Comparison of ENCODE assay signal across 13 cellular contexts in the genomic region with DNA sequence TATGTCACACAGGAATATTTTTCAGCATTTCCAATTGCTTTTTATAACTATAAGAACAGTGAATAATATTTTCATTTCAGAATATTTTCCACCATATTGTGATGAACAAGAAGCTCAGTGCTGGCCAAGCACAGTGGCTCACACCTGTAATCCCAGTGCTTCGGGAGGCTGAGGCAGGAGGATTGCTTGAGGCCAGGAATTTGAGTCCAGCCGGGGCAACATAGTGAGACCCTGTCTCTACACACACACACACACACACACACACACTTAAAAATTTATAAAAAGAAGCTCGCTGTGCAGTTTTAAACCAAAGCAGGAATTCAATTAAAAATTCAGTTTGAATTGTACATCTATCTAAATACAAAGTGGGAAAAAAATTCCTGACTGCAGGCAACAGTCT. TPM values are rescaled to one million over a fixed set of nuclear protein-coding genes. Genes with fewer than 3 reads are reported as not detected.
"Had no signal": no experiment of that assay in that cellular context is flagged by ENCODE, and none has a peak within 500 bp of the region (broad histone marks: within the 10 kb centered on the region; RNA-seq: fewer than 3 reads in every experiment).

No MANE protein-coding gene starts in this region.

- DNase-seq: activated CD4-positive, alpha-beta T cell treated with anti-CD3 and anti-CD28 coated beads for 36 hours; activated CD8-positive, alpha-beta T cell treated with anti-CD3 and anti-CD28 coated beads, Interleukin-2, amount 10 ng/mL, durations not matched to agents 7 days and 5 days; activated effector memory CD4-positive, alpha-beta T cell treated with Interleukin-2 at 50 U/mL for 16 hours; heart left ventricle; left ventricle myocardium superior; transverse colon had no signal

- H3K4me3 ChIP-seq: ascending aorta, heart left ventricle, right atrium auricular region, skin epidermis, transverse colon had no signal

- H3K27me3 ChIP-seq: ascending aorta, right atrium auricular region had no signal

- H3K4me3 Mint-ChIP-seq: activated CD4-positive, alpha-beta T cell treated with anti-CD3 and anti-CD28 coated beads for 36 hours had no signal

- H3K27ac ChIP-seq: neutrophil, right atrium auricular region, VCaP had no signal

- ATAC-seq: activated CD4-positive, alpha-beta T cell treated with anti-CD3 and anti-CD28 coated beads for 36 hours; activated CD8-positive, alpha-beta T cell treated with anti-CD3 and anti-CD28 coated beads, Interleukin-2, amount 10 ng/mL, durations not matched to agents 7 days and 5 days; heart left ventricle; left ventricle myocardium superior had no signal

- H3K9me3 ChIP-seq: ascending aorta, heart left ventricle, neutrophil, right atrium auricular region, transverse colon had no signal

- FAIRE-seq: frontal cortex had no signal

- H3K36me3 ChIP-seq: ascending aorta, heart left ventricle, neutrophil, right atrium auricular region, transverse colon had no signal

RNA-seq across cellular contexts. Expression of gene CFAP99, which starts 3.5 kb away (rescaled TPM):
- total RNA-seq: activated CD8-positive, alpha-beta T cell treated with anti-CD3 and anti-CD28 coated beads, Interleukin-2, amount 10 ng/mL, durations not matched to agents 7 days and 5 days; ascending aorta; frontal cortex; heart left ventricle; kidney epithelial cell; left ventricle myocardium superior; right atrium auricular region had no signal
- polyA plus RNA-seq: heart left ventricle had no signal
